ENCODE assay signal across 8 cellular contexts in the genomic region with DNA sequence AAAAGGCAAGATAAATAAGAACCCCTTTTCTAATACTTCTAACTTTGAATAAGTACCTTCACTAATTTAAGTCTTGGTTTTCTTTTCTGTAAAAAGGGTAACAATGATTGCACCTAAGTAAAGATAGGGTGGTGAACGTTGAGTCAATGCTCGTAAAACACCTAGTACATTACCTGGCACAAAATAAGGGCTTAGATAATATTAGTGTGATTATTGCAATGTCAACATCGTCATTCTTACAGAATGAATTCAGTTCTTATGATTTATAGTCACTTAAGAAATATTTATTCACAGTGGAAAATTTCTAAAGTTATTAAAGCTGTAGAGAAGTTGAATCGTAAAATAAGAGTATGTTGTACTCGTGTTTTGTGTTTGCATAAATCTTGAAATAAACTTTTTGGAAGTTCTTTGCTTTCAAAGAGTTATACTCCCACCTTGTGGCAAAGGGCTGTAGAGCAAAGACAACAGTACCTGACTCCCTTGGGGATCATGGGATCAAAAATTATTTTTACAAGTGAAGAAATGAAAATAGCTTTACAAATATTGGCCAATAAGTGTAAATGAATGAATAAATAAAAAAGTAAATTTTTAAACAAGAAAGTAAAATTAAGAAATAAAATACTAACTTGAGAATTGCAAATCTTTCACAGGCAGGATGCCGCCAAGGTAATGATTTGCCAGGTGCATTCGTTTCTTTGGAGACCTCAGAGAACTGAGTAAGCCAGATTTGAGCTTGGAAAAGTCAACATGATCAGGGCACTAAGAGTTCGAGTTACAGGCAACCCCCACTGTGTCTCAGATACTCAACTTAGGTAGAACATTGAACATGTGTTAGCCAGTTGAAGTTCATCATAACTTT.
DNase-seq lines count a peak whose midpoint lies in the region; ATAC-seq and TF ChIP-seq lines count a peak whose summit lies in the region.

No MANE protein-coding gene starts in this region.

- H3K4me1 ChIP-seq in heart left ventricle (no peaks in the 10 kb centered on the region), right atrium auricular region (no peaks in the 10 kb centered on the region), lower lobe of right lung (no peaks in the 10 kb centered on the region)

- no peak for DNase-seq in heart left ventricle
- DNase-seq in right atrium auricular region (ENCODE audit: low spot score), result no peak
- DNase-seq in NCI-H2227 (lab: John Stamatoyannopoulos, UW; ENCODE audit: unreplicated experiment), result peak; percentile 75
- DNase-seq in astrocyte of the hippocampus (ENCODE audit: low read depth, low spot score), result peak; percentile 71
- DNase-seq in lower lobe of right lung, result no peak
- DNase-seq in stimulated activated CD4-positive, alpha-beta T cell treated with anti-CD3 and anti-CD28 coated beads, Interleukin-15, amount 100 ng/mL, for 24 hours, result no peak
- DNase-seq in T-helper 1 cell, result no peak

- H3K27me3 ChIP-seq in heart left ventricle (no peaks in the 10 kb centered on the region), right atrium auricular region (no peaks in the 10 kb centered on the region), lower lobe of right lung (ENCODE audit: low read depth) (no peaks in the 10 kb centered on the region)

- H3K27ac ChIP-seq in heart left ventricle, result no peak overlapping the region
- H3K27ac ChIP-seq in right atrium auricular region, result no peak overlapping the region
- no peak overlapping the region for H3K27ac ChIP-seq in lower lobe of right lung

- ATAC-seq in heart left ventricle (no peak), lower lobe of right lung (no peak), HG02870 (IDR thresholded peaks at IDR 0.05; ENCODE audit: unreplicated experiment) (no peak)

- H3K36me3 ChIP-seq in heart left ventricle, result no peaks in the 10 kb centered on the region
- no peaks in the 10 kb centered on the region for H3K36me3 ChIP-seq in right atrium auricular region
- no peaks in the 10 kb centered on the region for H3K36me3 ChIP-seq in lower lobe of right lung

- H3K9me3 ChIP-seq in heart left ventricle (no peaks in the 10 kb centered on the region), right atrium auricular region (no peaks in the 10 kb centered on the region), lower lobe of right lung (no peaks in the 10 kb centered on the region)

- 43 to 49% (median 48%) methylated on average over 8 of the region's 8 CpGs for WGBS in heart left ventricle, 4 donors

- no peak for TF ChIP-seq POLR2A in heart left ventricle (IDR thresholded peaks at IDR 0.05)

- H3K4me3 ChIP-seq in heart left ventricle (no peak overlapping the region), right atrium auricular region (no peak overlapping the region), lower lobe of right lung (no peak overlapping the region)

- TF ChIP-seq CTCF in heart left ventricle (IDR thresholded peaks at IDR 0.05), result peak; percentile 29 to 59 (median 48)
- TF ChIP-seq CTCF in right atrium auricular region (IDR thresholded peaks at IDR 0.05), result peak in 1 of 2 donors; percentile 65
- TF ChIP-seq CTCF in lower lobe of right lung (IDR thresholded peaks at IDR 0.05), result peak; percentile 51

- intact Hi-C loops in heart left ventricle (cut with DNase I) (loop anchor here in 7 of 10 donors (5.0 to 10.0 kb wide), 8 partner anchors 115 to 1247 kb away; no protein-coding TSS in a partner anchor), lower lobe of right lung (cut with DNase I) (no loop called here)

Comparison
In these comparisons a context has a peak if more than half of its experiments do, and no peak if none do; other contexts are left out.
1. DNase-seq: peak in NCI-H2227 (single experiment) and astrocyte of the hippocampus (single experiment); none in heart left ventricle (0 of 5), right atrium auricular region (single experiment), lower lobe of right lung (single experiment), stimulated activated CD4-positive, alpha-beta T cell treated with anti-CD3 and anti-CD28 coated beads, Interleukin-15, amount 100 ng/mL, for 24 hours (single experiment) and T-helper 1 cell (0 of 5).